ENCODE assay signal across 29 cellular contexts in genomic region chr5:3181641-3182040, GRCh38.
"Had no signal": no experiment of that assay in that cellular context is flagged by ENCODE, and none has a peak within 500 bp of the region (broad histone marks: within the 10 kb centered on the region; RNA-seq: fewer than 3 reads in every experiment).

No MANE protein-coding gene starts in this region.

- H3K9ac ChIP-seq: parathyroid adenoma had no signal

- H3K27me3 ChIP-seq: brain microvascular endothelial cell, right atrium auricular region, tibial artery, upper lobe of right lung had no signal

- H3K4me3 Mint-ChIP-seq: activated CD4-positive, alpha-beta memory T cell treated with anti-CD3 and anti-CD28 coated beads, Interleukin-2, amount 10 ng/mL, durations not matched to agents 7 days and 5 days; activated T-cell treated with anti-CD3 and anti-CD28 coated beads, Interleukin-2, amount 50 U/mL, for 24 hours; effector memory CD8-positive, alpha-beta T cell; nephron; stimulated activated memory B cell treated with anti-CD40 and anti-IgM and Interleukin-4, amounts not matched to agents 10 μg/mL and 1 μg/mL and 100 μg/mL, for 72 hours had no signal

- H3K27ac Mint-ChIP-seq: activated CD4-positive, alpha-beta memory T cell treated with anti-CD3 and anti-CD28 coated beads, Interleukin-2, amount 10 ng/mL, durations not matched to agents 7 days and 5 days; activated T-cell treated with anti-CD3 and anti-CD28 coated beads, Interleukin-2, amount 50 U/mL, for 24 hours; effector memory CD8-positive, alpha-beta T cell; nephron; stimulated activated memory B cell treated with anti-CD40 and anti-IgM and Interleukin-4, amounts not matched to agents 10 μg/mL and 1 μg/mL and 100 μg/mL, for 72 hours had no signal

- H3K4me1 ChIP-seq: heart left ventricle, parathyroid adenoma, psoas muscle, right atrium auricular region, suprapubic skin, tibial artery, upper lobe of right lung had no signal

- DNase-seq: activated CD4-positive, alpha-beta memory T cell treated with anti-CD3 and anti-CD28 coated beads, Interleukin-2, amount 10 ng/mL, durations not matched to agents 7 days and 5 days; activated CD4-positive, alpha-beta T cell treated with anti-CD3 and anti-CD28 coated beads for 48 hours; activated CD8-positive, alpha-beta memory T cell treated with anti-CD3 and anti-CD28 coated beads, Interleukin-2, amount 50 U/mL, for 48 hours; activated gamma-delta T cell treated with Interleukin-2 at 50 U/mL for 16 hours; activated naive CD4-positive, alpha-beta T cell treated with anti-CD3 and anti-CD28 coated beads, Interleukin-2, amount 50 U/mL, for 16 hours; activated T-cell treated with anti-CD3 and anti-CD28 coated beads, Interleukin-2, amount 50 U/mL, for 24 hours; amniotic stem cell; brain microvascular endothelial cell; cortex of kidney; effector memory CD8-positive, alpha-beta T cell; heart left ventricle; hypothalamus; left ventricle myocardium superior; mammary epithelial cell; occipital lobe; psoas muscle; stimulated activated CD4-positive, alpha-beta T cell treated with anti-CD3 and anti-CD28 coated beads, Interleukin-1b, Interleukin-23, amount 100 ng/mL, for 48 hours; stimulated activated CD4-positive, alpha-beta T cell treated with anti-CD3 and anti-CD28 coated beads, Interleukin-4, amount 100 ng/mL, for 4 hours; stimulated activated CD8-positive, alpha-beta memory T cell treated with anti-CD3 and anti-CD28 coated beads, Interleukin-4, amount 100 ng/mL, for 48 hours; tibial artery; upper lobe of right lung; WERI-Rb-1 had no signal

- ATAC-seq: activated CD4-positive, CD25-positive, alpha-beta regulatory T cell treated with anti-CD3 and anti-CD28 coated beads, Interleukin-2, amount 50 U/mL, for 24 hours; effector memory CD8-positive, alpha-beta T cell; heart left ventricle; left ventricle myocardium superior; psoas muscle; stimulated activated memory B cell treated with anti-CD40 and anti-IgM and Interleukin-4, amounts not matched to agents 10 μg/mL and 1 μg/mL and 100 μg/mL, for 72 hours; upper lobe of right lung had no signal

- H3K79me2 ChIP-seq: parathyroid adenoma had no signal

- H3K27me3 Mint-ChIP-seq: activated CD4-positive, alpha-beta memory T cell treated with anti-CD3 and anti-CD28 coated beads, Interleukin-2, amount 10 ng/mL, durations not matched to agents 7 days and 5 days; activated T-cell treated with anti-CD3 and anti-CD28 coated beads, Interleukin-2, amount 50 U/mL, for 24 hours; effector memory CD8-positive, alpha-beta T cell; stimulated activated memory B cell treated with anti-CD40 and anti-IgM and Interleukin-4, amounts not matched to agents 10 μg/mL and 1 μg/mL and 100 μg/mL, for 72 hours had no signal

- H3K4me1 Mint-ChIP-seq: activated CD4-positive, alpha-beta memory T cell treated with anti-CD3 and anti-CD28 coated beads, Interleukin-2, amount 10 ng/mL, durations not matched to agents 7 days and 5 days; nephron; stimulated activated memory B cell treated with anti-CD40 and anti-IgM and Interleukin-4, amounts not matched to agents 10 μg/mL and 1 μg/mL and 100 μg/mL, for 72 hours had no signal

- H3K36me3 ChIP-seq: brain microvascular endothelial cell, heart left ventricle, right atrium auricular region, suprapubic skin, tibial artery, upper lobe of right lung, WERI-Rb-1 had no signal

- H2AFZ ChIP-seq: parathyroid adenoma had no signal

- H3K4me2 ChIP-seq: smooth muscle cell had no signal

- H3K9me3 Mint-ChIP-seq: nephron had no signal

- H3K27ac ChIP-seq: brain microvascular endothelial cell, heart left ventricle, parathyroid adenoma, psoas muscle, right atrium auricular region, suprapubic skin, tibial artery, upper lobe of right lung, WERI-Rb-1 had no signal

- H3K4me3 ChIP-seq: heart left ventricle, psoas muscle, right atrium auricular region, smooth muscle cell, suprapubic skin, tibial artery, upper lobe of right lung had no signal

- H3K36me3 Mint-ChIP-seq: stimulated activated memory B cell treated with anti-CD40 and anti-IgM and Interleukin-4, amounts not matched to agents 10 μg/mL and 1 μg/mL and 100 μg/mL, for 72 hours had no signal

- H3K9me3 ChIP-seq: heart left ventricle, psoas muscle, right atrium auricular region, suprapubic skin, tibial artery, upper lobe of right lung had no signal
